ENCODE assay signal across 16 cellular contexts in the genomic region with DNA sequence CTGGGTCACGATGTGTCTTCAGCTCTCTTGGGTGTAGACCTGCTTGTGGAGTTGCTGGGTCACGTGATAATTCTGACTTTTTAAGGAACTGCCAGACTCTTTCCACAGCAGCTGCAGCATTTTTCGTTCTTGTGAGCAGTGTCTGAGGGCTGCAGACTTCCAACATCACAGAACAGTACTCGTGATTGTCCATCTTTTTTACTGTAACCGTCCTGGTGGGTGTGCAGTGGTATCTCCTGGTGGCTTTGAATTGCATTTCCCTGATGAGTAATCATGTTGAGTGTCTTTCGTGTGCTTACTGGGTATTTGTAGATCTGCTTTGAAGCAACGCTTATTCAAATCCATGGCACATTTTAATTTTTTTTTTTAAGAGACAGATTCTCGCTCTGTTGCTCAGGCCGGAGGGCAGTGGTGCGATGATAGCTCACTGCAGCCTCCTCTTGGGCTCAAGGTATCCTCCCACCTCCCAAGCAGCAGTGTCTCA. TPM values are rescaled to one million over a fixed set of nuclear protein-coding genes. Genes with fewer than 3 reads are reported as not detected.
DNase-seq lines count a peak whose midpoint lies in the region; ATAC-seq and TF ChIP-seq lines count a peak whose summit lies in the region.
"Had no signal": no experiment of that assay in that cellular context is flagged by ENCODE, and none has a peak within 500 bp of the region (broad histone marks: within the 10 kb centered on the region; RNA-seq: fewer than 3 reads in every experiment).

No MANE protein-coding gene starts in this region.

- H3K36me3 ChIP-seq in left ventricle myocardium inferior = no peaks in the 10 kb centered on the region
- H3K36me3 ChIP-seq in transverse colon = no peaks in the 10 kb centered on the region
- H3K36me3 ChIP-seq: colonic mucosa, gastrocnemius medialis, SJCRH30, uterus had no signal

- in situ Hi-C loops in transverse colon (cut with MboI; ENCODE audit: low pct_ligation_motif_present in 1 of 4, low pct_unique_long_range_greater_than_20kb in 1 of 4, low sequenced_read_pairs in 3 of 4) = no loop called here

- H3K27me3 ChIP-seq in left ventricle myocardium inferior (ENCODE audit: low read depth) (no peaks in the 10 kb centered on the region), transverse colon (no peaks in the 10 kb centered on the region)
- H3K27me3 ChIP-seq: colonic mucosa, gastrocnemius medialis, SJCRH30, uterus had no signal

- ATAC-seq in left ventricle myocardium superior = peak; percentile 26
- ATAC-seq in HG03432 (IDR thresholded peaks at IDR 0.05; ENCODE audit: unreplicated experiment) = no peak
- no peak for ATAC-seq in esophagus mucosa

- peaks cover 89% of the 10 kb centered on the region for H3K4me1 ChIP-seq in left ventricle myocardium inferior
- H3K4me1 ChIP-seq in transverse colon = peaks cover 5 to 24% (median 11%) of the 10 kb centered on the region in 4 donors
- H3K4me1 ChIP-seq: colonic mucosa, SJCRH30 had no signal

- TF ChIP-seq EP300 in transverse colon (IDR thresholded peaks at IDR 0.05; ENCODE audit: low read depth) = no peak

- no peak for TF ChIP-seq CTCF in left ventricle myocardium inferior (IDR thresholded peaks at IDR 0.05; ENCODE audit: borderline replicate concordance)
- no peak for TF ChIP-seq CTCF in cardiac fibroblast (IDR thresholded peaks at IDR 0.05; ENCODE audit: low read depth, low read length)
- no peak for TF ChIP-seq CTCF in transverse colon (IDR thresholded peaks at IDR 0.05)

- 51 to 69% methylated on average over 8 to 10 of the region's 10 CpGs for WGBS in transverse colon (ENCODE audit: low coverage in 1 of 2), 2 donors

- H3K4me3 ChIP-seq in left ventricle myocardium inferior (no peak overlapping the region), cardiac fibroblast (replicated peaks in 1 of 2; ENCODE audit: low read depth in 2 of 2, low read length in 2 of 2) (no peak overlapping the region), transverse colon (no peak overlapping the region)
- H3K4me3 ChIP-seq: colonic mucosa, gastrocnemius medialis, SJCRH30, uterus had no signal

- H3K9me3 ChIP-seq in left ventricle myocardium inferior (replicated peaks) = no peaks in the 10 kb centered on the region
- H3K9me3 ChIP-seq in transverse colon = no peaks in the 10 kb centered on the region
- H3K9me3 ChIP-seq: colonic mucosa, gastrocnemius medialis, SJCRH30, uterus had no signal

- no peak for TF ChIP-seq POLR2A in transverse colon (IDR thresholded peaks at IDR 0.05)

- intact Hi-C loops in left ventricle myocardium superior (cut with micrococcal nuclease) = no loop called here
- intact Hi-C loops in left ventricle myocardium inferior (cut with micrococcal nuclease) = no loop called here
- intact Hi-C loops in transverse colon (cut with DNase I; ENCODE audit: low total_unique reads) = no loop called here

- H3K27ac ChIP-seq in left ventricle myocardium inferior (replicated peaks) (no peak overlapping the region), transverse colon (peak overlapping the region in 3 of 4 donors; percentile 4 to 43 (median 15))
- H3K27ac ChIP-seq: colonic mucosa, gastrocnemius medialis, SJCRH30, uterus had no signal

- DNase-seq in left ventricle myocardium superior = no peak
- DNase-seq in left ventricle myocardium inferior = no peak
- DNase-seq in MV-4-11 (lab: John Stamatoyannopoulos, UW) = peak; percentile 83
- DNase-seq in cardiac fibroblast (ENCODE audit: low read depth in 2 of 2) = peak; percentile 26 to 27
- no peak for DNase-seq in transverse colon
- no peak for DNase-seq in NCI-H1105 treated with DMSO at 0.1 percent for 48 hours (lab: John Stamatoyannopoulos, UW)
- DNase-seq: activated CD4-positive, alpha-beta T cell treated with anti-CD3 and anti-CD28 coated beads, Interleukin-2, amount 10 ng/mL, durations not matched to agents 7 days and 5 days; activated naive CD4-positive, alpha-beta T cell; colonic mucosa; gastrocnemius medialis; kidney glomerular epithelial cell; SJCRH30; small intestine had no signal

RNA-seq across cellular contexts. Expression of a gene that starts 22.7 kb away (rescaled TPM):
- 108 TPM for total RNA-seq in left ventricle myocardium superior
- total RNA-seq in left ventricle myocardium inferior = 105 TPM
- 10 to 100 TPM; 34.8 to 80.8 (median 52.8) TPM for total RNA-seq in transverse colon
- total RNA-seq in esophagus mucosa = 14.3 TPM

Comparison
In these comparisons a context has a peak if more than half of its experiments do, and no peak if none do; other contexts are left out.
1. DNase-seq: peak in MV-4-11 (single experiment) and cardiac fibroblast (2 of 2); none in left ventricle myocardium superior (single experiment), left ventricle myocardium inferior (single experiment), transverse colon (single experiment) and NCI-H1105 treated with DMSO at 0.1 percent for 48 hours (single experiment).